ENCODE assay signal across 13 cellular contexts in genomic region chr2:43345391-43345813, GRCh38.
DNase-seq lines count a peak whose midpoint lies in the region; TF ChIP-seq lines count a peak whose summit lies in the region.
"Had no signal": no experiment of that assay in that cellular context is flagged by ENCODE, and none has a peak within 500 bp of the region (broad histone marks: within the 10 kb centered on the region; RNA-seq: fewer than 3 reads in every experiment).

No MANE protein-coding gene starts in this region.

- H3K4me1 Mint-ChIP-seq in MCF 10A (ENCODE audit: insufficient read depth, unreplicated experiment): peaks cover 23% of the 10 kb centered on the region
- H3K4me1 Mint-ChIP-seq in neural crest cell: peaks cover 90% of the 10 kb centered on the region
- peaks cover 8% of the 10 kb centered on the region for H3K4me1 Mint-ChIP-seq in T-helper 2 cell treated with Interferon-gamma antibody and Interleukin-4, amounts not matched to agents 5 μg/mL and 100 μg/mL, for 36 hours (ENCODE audit: low read depth)

- no TSS peak for BruUV-seq in MCF 10A (replicated peaks; lab: Mats Ljungman, UMichigan)

- H3K4me1 ChIP-seq in breast epithelium (peaks cover 11 to 17% of the 10 kb centered on the region in 2 donors), vagina (peaks cover 90% of the 10 kb centered on the region)

- intact Hi-C loops in breast epithelium (cut with DNase I; ENCODE audit: low total_unique reads) (no loop called here), MCF 10A (cut with micrococcal nuclease) (no loop called here), vagina (cut with DNase I) (no loop called here)

- H3K36me3 ChIP-seq in breast epithelium (no peaks in the 10 kb centered on the region), vagina (no peaks in the 10 kb centered on the region)

- no peak overlapping the region for H3K27ac Mint-ChIP-seq in MCF 10A (ENCODE audit: low read depth, unreplicated experiment)
- H3K27ac Mint-ChIP-seq in neural crest cell (ENCODE audit: unreplicated experiment): peak overlapping the region; percentile 14
- H3K27ac Mint-ChIP-seq in T-helper 2 cell treated with Interferon-gamma antibody and Interleukin-4, amounts not matched to agents 5 μg/mL and 100 μg/mL, for 36 hours: no peak overlapping the region
- H3K27ac Mint-ChIP-seq: activated CD8-positive, alpha-beta T cell treated with anti-CD3 and anti-CD28 coated beads for 36 hours had no signal

- H3K4me3 Mint-ChIP-seq in MCF 10A (ENCODE audit: unreplicated experiment): no peak overlapping the region
- H3K4me3 Mint-ChIP-seq in neural crest cell: peak overlapping the region; percentile 29
- no peak overlapping the region for H3K4me3 Mint-ChIP-seq in T-helper 2 cell treated with Interferon-gamma antibody and Interleukin-4, amounts not matched to agents 5 μg/mL and 100 μg/mL, for 36 hours
- H3K4me3 Mint-ChIP-seq: activated CD8-positive, alpha-beta T cell treated with anti-CD3 and anti-CD28 coated beads for 36 hours had no signal

- H3K36me3 Mint-ChIP-seq in MCF 10A (ENCODE audit: insufficient read depth, unreplicated experiment) (peaks cover 16% of the 10 kb centered on the region), neural crest cell (ENCODE audit: low read depth) (no peaks in the 10 kb centered on the region)
- H3K36me3 Mint-ChIP-seq in T-helper 2 cell treated with Interferon-gamma antibody and Interleukin-4, amounts not matched to agents 5 μg/mL and 100 μg/mL, for 36 hours (ENCODE audit: low read depth): peaks cover 2% of the 10 kb centered on the region

- TF ChIP-seq POLR2A in breast epithelium (IDR thresholded peaks at IDR 0.05): no peak
- TF ChIP-seq POLR2A in vagina (IDR thresholded peaks at IDR 0.05): no peak

- H3K9me3 Mint-ChIP-seq in MCF 10A (ENCODE audit: unreplicated experiment) (no peaks in the 10 kb centered on the region), neural crest cell (no peaks in the 10 kb centered on the region)
- no peaks in the 10 kb centered on the region for H3K9me3 Mint-ChIP-seq in T-helper 2 cell treated with Interferon-gamma antibody and Interleukin-4, amounts not matched to agents 5 μg/mL and 100 μg/mL, for 36 hours
- H3K9me3 Mint-ChIP-seq: activated CD8-positive, alpha-beta T cell treated with anti-CD3 and anti-CD28 coated beads for 36 hours; IgD-negative memory B cell had no signal

- H3K27ac ChIP-seq in breast epithelium (peak overlapping the region; percentile 85 to 88), vagina (peak overlapping the region; percentile 86)
- H3K27ac ChIP-seq: PC-9 had no signal

- no peaks in the 10 kb centered on the region for H3K27me3 ChIP-seq in breast epithelium
- H3K27me3 ChIP-seq in vagina: no peaks in the 10 kb centered on the region

- H3K9me3 ChIP-seq in breast epithelium (no peaks in the 10 kb centered on the region), vagina (no peaks in the 10 kb centered on the region)

- CTCF ChIA-PET in MCF 10A (lab: Yijun Ruan, JAX): no interaction called here

- H3K27me3 Mint-ChIP-seq in MCF 10A (ENCODE audit: insufficient read depth, unreplicated experiment): no peaks in the 10 kb centered on the region
- no peaks in the 10 kb centered on the region for H3K27me3 Mint-ChIP-seq in neural crest cell (ENCODE audit: low read depth)
- H3K27me3 Mint-ChIP-seq in T-helper 2 cell treated with Interferon-gamma antibody and Interleukin-4, amounts not matched to agents 5 μg/mL and 100 μg/mL, for 36 hours (ENCODE audit: low read depth): no peaks in the 10 kb centered on the region
- H3K27me3 Mint-ChIP-seq: activated CD8-positive, alpha-beta T cell treated with anti-CD3 and anti-CD28 coated beads for 36 hours; IgD-negative memory B cell had no signal

- POLR2A ChIA-PET in MCF 10A (lab: Yijun Ruan, JAX): no interaction called here

- peak in 1 of 2 donors; percentile 76 for DNase-seq in breast epithelium (ENCODE audit: low spot score in 2 of 2)
- DNase-seq in MCF 10A (ENCODE audit: unreplicated experiment): no peak
- no peak for DNase-seq in fibroblast of pulmonary artery (ENCODE audit: low read depth)
- DNase-seq in neural crest cell (ENCODE audit: low read depth, low spot score): no peak
- DNase-seq in vagina (ENCODE audit: extremely low spot score in 2 of 2): no peak
- DNase-seq in kidney tubule cell (ENCODE audit: low spot score): no peak
- no peak for DNase-seq in T-helper 2 cell treated with Interferon-gamma antibody and Interleukin-4, amounts not matched to agents 5 μg/mL and 100 μg/mL, for 36 hours (ENCODE audit: low spot score)
- no peak for DNase-seq in kidney glomerular epithelial cell (lab: John Stamatoyannopoulos, UW)
- DNase-seq: activated CD8-positive, alpha-beta T cell treated with anti-CD3 and anti-CD28 coated beads for 36 hours; GOT3; PC-9 had no signal

- TF ChIP-seq CTCF in breast epithelium (IDR thresholded peaks at IDR 0.05) (peak; percentile 20 to 61 (median 33)), MCF 10A (IDR thresholded peaks at IDR 0.05; ENCODE audit: unreplicated experiment) (no peak), fibroblast of pulmonary artery (IDR thresholded peaks at IDR 0.05; ENCODE audit: low read length, missing control alignments) (peak; percentile 1), neural crest cell (conservative IDR thresholded peaks at IDR 0.05) (peak; percentile 51), vagina (IDR thresholded peaks at IDR 0.05) (no peak)

- H3K4me3 ChIP-seq in breast epithelium: no peak overlapping the region
- H3K4me3 ChIP-seq in fibroblast of pulmonary artery (replicated peaks; ENCODE audit: low read depth, low read length): no peak overlapping the region
- H3K4me3 ChIP-seq in vagina: no peak overlapping the region
- H3K4me3 ChIP-seq: GM12878, PC-9 had no signal

Comparison
In these comparisons a context has a peak if more than half of its experiments do, and no peak if none do; other contexts are left out.
1. CTCF ChIP-seq: peak in breast epithelium (3 of 3), fibroblast of pulmonary artery (single experiment) and neural crest cell (single experiment); none in MCF 10A (single experiment) and vagina (0 of 3).